Comparison of ENCODE assay signal across 1 cellular context in genomic region chr7:150378853-150379589, GRCh38.
TF ChIP-seq lines count a peak whose summit lies in the region.

TSS of gene ZNF775 (plus strand) at chr7:150379330. CDS start at chr7:150388471, 9,141 bp downstream.

TF ChIP-seq in GM12878, 131 proteins besides CTCF, POLR2A, EP300 and RAD21 (continued from another document and continues in another):
- peak; percentile 87 for TF ChIP-seq USF1 (IDR thresholded peaks at IDR 0.05; ENCODE audit: borderline replicate concordance, extremely low read length, insufficient read depth, low read depth, low read length)
- TF ChIP-seq MTA3 (IDR thresholded peaks at IDR 0.05; ENCODE audit: borderline replicate concordance, low read length): no peak; the same call in 1 of the 2 replicates
- TF ChIP-seq DPF2 (IDR thresholded peaks at IDR 0.05): peak; percentile 90
- peak in 1 of 2 experiments; percentile 52; a peak in 2 of 4 replicates for TF ChIP-seq BHLHE40 (IDR thresholded peaks at IDR 0.05; ENCODE audit: borderline replicate concordance in 1 of 2, low read depth in 2 of 2, low read length in 1 of 2)
- peak; percentile 76 for TF ChIP-seq NKRF (conservative IDR thresholded peaks at IDR 0.05)
- peak; percentile 41 for TF ChIP-seq SMARCA5 (IDR thresholded peaks at IDR 0.05)
- TF ChIP-seq STAT3 (IDR thresholded peaks at IDR 0.05; ENCODE audit: low read depth, low read length): no peak
- peak; percentile 96 for TF ChIP-seq SP1 (IDR thresholded peaks at IDR 0.05; ENCODE audit: low read depth, low read length)
- TF ChIP-seq CEBPZ (IDR thresholded peaks at IDR 0.05; ENCODE audit: low read depth, low read length): peak; percentile 65; the same call in 1 of the 2 replicates
- no peak for TF ChIP-seq ZNF592 (IDR thresholded peaks at IDR 0.05)
- TF ChIP-seq BRCA1 (IDR thresholded peaks at IDR 0.05; ENCODE audit: low read depth, low read length): no peak
- no peak for TF ChIP-seq JUND (IDR thresholded peaks at IDR 0.05; ENCODE audit: low read depth, low read length)
- TF ChIP-seq PKNOX1 (IDR thresholded peaks at IDR 0.05): peak; percentile 97
- peak; percentile 67 for TF ChIP-seq RUNX3 (IDR thresholded peaks at IDR 0.05; ENCODE audit: low read length)
- TF ChIP-seq FOS (IDR thresholded peaks at IDR 0.05; ENCODE audit: borderline replicate concordance, extremely low read depth, insufficient read length): peak; percentile 89
- no peak for TF ChIP-seq NRF1 (conservative IDR thresholded peaks at IDR 0.05; ENCODE audit: low read depth, low read length)
- peak; percentile 97 for TF ChIP-seq IRF3 (IDR thresholded peaks at IDR 0.05)
- TF ChIP-seq IRF5 (IDR thresholded peaks at IDR 0.05; ENCODE audit: borderline replicate concordance): no peak
- TF ChIP-seq RCOR1 (conservative IDR thresholded peaks at IDR 0.05; ENCODE audit: low read depth, low read length): no peak
- TF ChIP-seq LARP7 (IDR thresholded peaks at IDR 0.05): peak; percentile 87
- peak; percentile 70 for TF ChIP-seq USF2 (IDR thresholded peaks at IDR 0.05; ENCODE audit: borderline replicate concordance, low read depth, low read length)
- 0 out of 2 replicates have a peak, but pooled peaks have one; percentile 26 for TF ChIP-seq SREBF1 (IDR thresholded peaks at IDR 0.05; ENCODE audit: low read length)
- TF ChIP-seq BCLAF1 (IDR thresholded peaks at IDR 0.05): peak; percentile 35; the same call in 1 of the 2 replicates
- TF ChIP-seq BMI1 (IDR thresholded peaks at IDR 0.05; ENCODE audit: borderline replicate concordance): no peak
- peak; percentile 14; the same call in 1 of the 2 replicates for TF ChIP-seq CREB1 (IDR thresholded peaks at IDR 0.05; ENCODE audit: low read depth)
- TF ChIP-seq BCL3 (IDR thresholded peaks at IDR 0.05; ENCODE audit: borderline replicate concordance, insufficient read depth, low read depth, low read length, poor library complexity, severe bottlenecking): peak; percentile 10
- peak; percentile 55; the same call in 1 of the 2 replicates for TF ChIP-seq SMAD5 (IDR thresholded peaks at IDR 0.05; ENCODE audit: low read depth)
- peak; percentile 27; the same call in 1 of the 2 replicates for TF ChIP-seq ZNF24 (IDR thresholded peaks at IDR 0.05)
- peak; percentile 70; the same call in 1 of the 2 replicates for TF ChIP-seq IKZF1 (conservative IDR thresholded peaks at IDR 0.05)
- TF ChIP-seq YY1 (IDR thresholded peaks at IDR 0.05; ENCODE audit: low read depth, low read length): peak; percentile 51; the same call in 1 of the 2 replicates
- TF ChIP-seq TCF7 (IDR thresholded peaks at IDR 0.05; ENCODE audit: borderline replicate concordance): 0 out of 2 replicates have a peak, but pooled peaks have one; percentile 28
- peak; percentile 92 for TF ChIP-seq PBX3 (IDR thresholded peaks at IDR 0.05; ENCODE audit: insufficient replicate concordance, low read depth, low read length)
- peak; percentile 25 for TF ChIP-seq RELA (IDR thresholded peaks at IDR 0.05; ENCODE audit: borderline replicate concordance, partially characterized antibody)
- TF ChIP-seq WRNIP1 (IDR thresholded peaks at IDR 0.05; ENCODE audit: borderline replicate concordance, low read depth, low read length): no peak
- no peak for TF ChIP-seq HCFC1 (IDR thresholded peaks at IDR 0.05; ENCODE audit: low read length)
- TF ChIP-seq POU2F2 (IDR thresholded peaks at IDR 0.05; ENCODE audit: borderline replicate concordance, low read depth, low read length): peak; percentile 52; the same call in 1 of the 3 replicates
- peak; percentile 56 for TF ChIP-seq NR2C1 (IDR thresholded peaks at IDR 0.05)
